Comparison of ENCODE assay signal across 1 cellular context in the genomic region with DNA sequence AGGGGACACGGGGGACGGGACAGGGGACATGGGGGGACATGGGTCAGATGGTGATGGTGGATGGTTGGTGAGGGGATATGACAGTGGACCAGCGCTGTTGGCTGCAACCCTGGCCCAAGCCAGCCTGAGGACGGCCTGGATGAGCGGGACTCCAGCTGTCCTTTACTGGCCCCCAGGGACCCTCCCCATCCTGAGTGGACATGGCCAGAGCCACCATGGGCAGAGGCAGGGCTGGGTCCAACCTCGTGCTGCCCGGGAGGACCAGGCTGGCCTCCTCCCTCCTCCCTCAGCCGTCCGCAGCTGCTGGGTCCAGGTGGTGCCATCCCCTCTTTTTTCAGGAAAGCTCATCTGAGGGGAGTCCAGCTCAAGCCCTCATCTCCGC.
TF ChIP-seq lines count a peak whose summit lies in the region.

No MANE protein-coding gene starts in this region.

TF ChIP-seq in WTC11, 78 proteins besides CTCF, POLR2A, EP300 and RAD21 (continued from another document):
- TF ChIP-seq, protein P1, sequence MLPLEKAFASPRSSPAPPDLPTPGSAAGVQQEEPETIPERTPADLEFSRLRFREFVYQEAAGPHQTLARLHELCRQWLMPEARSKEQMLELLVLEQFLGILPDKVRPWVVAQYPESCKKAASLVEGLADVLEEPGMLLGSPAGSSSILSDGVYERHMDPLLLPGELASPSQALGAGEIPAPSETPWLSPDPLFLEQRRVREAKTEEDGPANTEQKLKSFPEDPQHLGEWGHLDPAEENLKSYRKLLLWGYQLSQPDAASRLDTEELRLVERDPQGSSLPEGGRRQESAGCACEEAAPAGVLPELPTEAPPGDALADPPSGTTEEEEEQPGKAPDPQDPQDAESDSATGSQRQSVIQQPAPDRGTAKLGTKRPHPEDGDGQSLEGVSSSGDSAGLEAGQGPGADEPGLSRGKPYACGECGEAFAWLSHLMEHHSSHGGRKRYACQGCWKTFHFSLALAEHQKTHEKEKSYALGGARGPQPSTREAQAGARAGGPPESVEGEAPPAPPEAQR (CRISPR knock-in tag; IDR thresholded peaks at IDR 0.05) = no peak
TF ChIP-seq in WTC11: peak in this region for 1.
